25 cellular contexts compared by ENCODE assay signal in genomic region chr6:95543798-95544197, GRCh38. TPM values are rescaled to one million over a fixed set of nuclear protein-coding genes. Genes with fewer than 3 reads are reported as not detected.
DNase-seq lines count a peak whose midpoint lies in the region; ATAC-seq and TF ChIP-seq lines count a peak whose summit lies in the region.
"Had no signal": no experiment of that assay in that cellular context is flagged by ENCODE, and none has a peak within 500 bp of the region (broad histone marks: within the 10 kb centered on the region; RNA-seq: fewer than 3 reads in every experiment).

No MANE protein-coding gene starts in this region.

- intact Hi-C loops in Right ventricle myocardium inferior (cut with DNase I) = loop anchor here (2.0 kb wide), 1 partner anchor 33 kb away; the partner anchor contains the start of gene MANEA
- intact Hi-C loops in cardiac septum (cut with DNase I) = no loop called here
- intact Hi-C loops in left cardiac atrium (cut with DNase I) = no loop called here

- H3K27me3 Mint-ChIP-seq in WTC11 (ENCODE audit: low read depth) (no peaks in the 10 kb centered on the region), osteocyte (ENCODE audit: unreplicated experiment) (peaks cover 14% of the 10 kb centered on the region)
- H3K27me3 Mint-ChIP-seq: activated naive CD8-positive, alpha-beta T cell had no signal

- H3K9me3 Mint-ChIP-seq in WTC11 (peaks cover 6% of the 10 kb centered on the region), osteocyte (ENCODE audit: unreplicated experiment) (no peaks in the 10 kb centered on the region)
- H3K9me3 Mint-ChIP-seq: activated CD8-positive, alpha-beta T cell treated with anti-CD3 and anti-CD28 coated beads for 36 hours had no signal

- no peak for DNase-seq in Right ventricle myocardium inferior (ENCODE audit: missing footprints)
- no peak for DNase-seq in cardiac septum (ENCODE audit: low spot score)
- DNase-seq in WTC11 (ENCODE audit: low spot score) = no peak
- no peak for DNase-seq in left cardiac atrium
- no peak for DNase-seq in osteocyte (ENCODE audit: extremely low spot score, unreplicated experiment)
- no peak for DNase-seq in OCI-M2 (lab: John Stamatoyannopoulos, UW; ENCODE audit: unreplicated experiment)
- no peak for DNase-seq in SKM-1 (lab: John Stamatoyannopoulos, UW; ENCODE audit: unreplicated experiment)
- DNase-seq: activated CD8-positive, alpha-beta T cell treated with anti-CD3 and anti-CD28 coated beads for 36 hours; AML-193; CD8-positive, alpha-beta memory T cell; cerebellar nuclear complex; GF-D8; Karpas-422; naive thymus-derived CD8-positive, alpha-beta T cell; NCI-H1048; NCI-H187; NCI-H526 treated with DMSO at 0.1 percent for 48 hours; ovary; retina; stimulated activated naive CD8-positive, alpha-beta T cell treated with anti-CD3 and anti-CD28 coated beads, Interleukin-15, amount 100 ng/mL, for 72 hours; SW 1271; transverse colon had no signal

- CTCF ChIA-PET in WTC11 (lab: Charles Lee) = no interaction called here

- ATAC-seq in Right ventricle myocardium inferior = peak; percentile 75
- peak; percentile 43; the same call in 1 of the 2 replicates for ATAC-seq in WTC11
- ATAC-seq in left cardiac atrium = peak; percentile 55 to 70
- no peak for ATAC-seq in HG02852 (IDR thresholded peaks at IDR 0.05; ENCODE audit: unreplicated experiment)
- ATAC-seq: activated CD4-positive, CD25-positive, alpha-beta regulatory T cell treated with anti-CD3 and anti-CD28 coated beads, Interleukin-2, amount 50 U/mL, for 24 hours; activated CD8-positive, alpha-beta T cell treated with anti-CD3 and anti-CD28 coated beads for 36 hours; naive thymus-derived CD8-positive, alpha-beta T cell; stimulated activated naive CD8-positive, alpha-beta T cell treated with anti-CD3 and anti-CD28 coated beads, Interleukin-15, amount 100 ng/mL, for 72 hours had no signal

- POLR2A ChIA-PET in WTC11 (lab: Charles Lee) = no interaction called here

- H3K4me1 Mint-ChIP-seq in WTC11 (peaks cover 21% of the 10 kb centered on the region), osteocyte (ENCODE audit: unreplicated experiment) (no peaks in the 10 kb centered on the region)
- H3K4me1 Mint-ChIP-seq: CD8-positive, alpha-beta memory T cell; naive thymus-derived CD8-positive, alpha-beta T cell; stimulated activated naive CD8-positive, alpha-beta T cell treated with anti-CD3 and anti-CD28 coated beads, Interleukin-15, amount 100 ng/mL, for 72 hours had no signal

- TF ChIP-seq CTCF in WTC11 (IDR thresholded peaks at IDR 0.05) (no peak), osteocyte (IDR thresholded peaks at IDR 0.05) (no peak)

- H3K27ac Mint-ChIP-seq in WTC11 (no peak overlapping the region), osteocyte (ENCODE audit: unreplicated experiment) (no peak overlapping the region)
- H3K27ac Mint-ChIP-seq: activated CD8-positive, alpha-beta T cell treated with anti-CD3 and anti-CD28 coated beads for 36 hours; activated naive CD8-positive, alpha-beta T cell; CD8-positive, alpha-beta memory T cell; naive thymus-derived CD8-positive, alpha-beta T cell; stimulated activated naive CD8-positive, alpha-beta T cell treated with anti-CD3 and anti-CD28 coated beads, Interleukin-15, amount 100 ng/mL, for 72 hours had no signal

- peaks cover 3% of the 10 kb centered on the region for H3K36me3 Mint-ChIP-seq in WTC11
- no peaks in the 10 kb centered on the region for H3K36me3 Mint-ChIP-seq in osteocyte (ENCODE audit: unreplicated experiment)
- H3K36me3 Mint-ChIP-seq: activated naive CD8-positive, alpha-beta T cell; CD8-positive, alpha-beta memory T cell had no signal

- H3K4me3 Mint-ChIP-seq in WTC11 = no peak overlapping the region
- no peak overlapping the region for H3K4me3 Mint-ChIP-seq in osteocyte (ENCODE audit: unreplicated experiment)
- H3K4me3 Mint-ChIP-seq: activated CD8-positive, alpha-beta T cell treated with anti-CD3 and anti-CD28 coated beads for 36 hours; activated naive CD8-positive, alpha-beta T cell; CD8-positive, alpha-beta memory T cell; naive thymus-derived CD8-positive, alpha-beta T cell; stimulated activated naive CD8-positive, alpha-beta T cell treated with anti-CD3 and anti-CD28 coated beads, Interleukin-15, amount 100 ng/mL, for 72 hours had no signal

TF ChIP-seq in WTC11, 78 proteins besides CTCF, POLR2A, EP300 and RAD21:
- TF ChIP-seq AR (CRISPR knock-in tag; IDR thresholded peaks at IDR 0.05) = no peak
- TF ChIP-seq FOXP1 (CRISPR knock-in tag; IDR thresholded peaks at IDR 0.05; ENCODE audit: borderline replicate concordance) = no peak
- no peak for TF ChIP-seq JUN (CRISPR knock-in tag; IDR thresholded peaks at IDR 0.05)
- no peak for TF ChIP-seq TP53 (CRISPR knock-in tag; IDR thresholded peaks at IDR 0.05)
- TF ChIP-seq ERG (CRISPR knock-in tag; IDR thresholded peaks at IDR 0.05) = no peak
- TF ChIP-seq CREB1 (CRISPR knock-in tag; IDR thresholded peaks at IDR 0.05) = no peak
- TF ChIP-seq ZNF532 (CRISPR knock-in tag; IDR thresholded peaks at IDR 0.05; ENCODE audit: borderline replicate concordance) = no peak

RNA-seq across cellular contexts. Expression of gene MANEA, which starts 33.5 kb away (rescaled TPM):
- 6.2 TPM for total RNA-seq in Right ventricle myocardium inferior
- 5.2 TPM for total RNA-seq in cardiac septum
- 6.1 to 9.0 TPM (median 7.0 TPM) in 3 replicates for total RNA-seq in WTC11 (2021)
- total RNA-seq in left cardiac atrium = 10 to 100 TPM in 1 of 2 donors, 1 to 10 TPM in 1; 7.2 to 10.2 TPM
- total RNA-seq in osteocyte = 13.4 and 16.4 TPM in 2 replicates
